ENCODE assay signal across 8 cellular contexts in the genomic region with DNA sequence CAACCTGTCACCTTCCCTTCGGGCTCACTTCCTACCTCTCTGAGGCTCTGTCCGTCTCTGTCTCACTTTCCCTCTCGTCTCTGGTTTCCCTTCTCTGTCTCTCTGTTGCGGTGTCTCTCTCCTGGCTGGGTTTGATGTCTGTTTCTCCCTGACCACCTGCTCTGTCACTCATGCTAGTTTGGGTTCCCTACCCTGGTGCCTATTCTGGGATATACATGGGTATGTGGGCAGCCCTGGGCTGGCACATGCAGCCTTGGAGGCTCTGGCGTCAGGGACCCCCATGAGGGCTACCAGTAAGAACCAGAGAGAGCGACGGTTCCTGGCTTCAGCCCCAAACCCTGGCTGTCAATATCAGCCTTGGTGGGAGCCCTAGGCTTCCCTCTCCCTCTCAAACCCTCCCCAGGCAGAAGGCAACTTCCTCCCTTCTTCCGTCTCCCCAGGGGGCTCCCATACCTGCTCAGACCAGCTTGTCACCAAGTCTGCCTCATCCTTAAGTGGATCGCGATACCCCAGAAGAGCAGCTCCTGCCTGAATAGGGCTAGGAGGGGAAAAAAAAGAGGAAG. TPM values are rescaled to one million over a fixed set of nuclear protein-coding genes. Genes with fewer than 3 reads are reported as not detected.
DNase-seq lines count a peak whose midpoint lies in the region; ATAC-seq and TF ChIP-seq lines count a peak whose summit lies in the region.

No MANE protein-coding gene starts in this region.

- H3K9ac ChIP-seq in SK-N-SH: peak overlapping the region; percentile 67

- H2AFZ ChIP-seq in SK-N-SH (ENCODE audit: low read depth): peak overlapping the region; percentile 30; the same call in 1 of the 2 replicates

- peaks cover 5% of the 10 kb centered on the region for H3K36me3 Mint-ChIP-seq in T-helper 1 cell treated with Interleukin-12 subunit alpha and Interleukin-12 subunit beta and Interleukin-4 antibody, amounts not matched to agents 30 μg/mL and 1 μg/mL, for 36 hours (ENCODE audit: low read depth)
- peaks cover 3 to 23% of the 10 kb centered on the region in 2 donors for H3K36me3 Mint-ChIP-seq in stimulated activated naive B cell treated with anti-CD40 and anti-IgM and Interleukin-4, amounts not matched to agents 10 μg/mL and 1 μg/mL and 100 μg/mL, for 72 hours

- peak overlapping the region; percentile 64 for H3K4me3 Mint-ChIP-seq in T-helper 1 cell treated with Interleukin-12 subunit alpha and Interleukin-12 subunit beta and Interleukin-4 antibody, amounts not matched to agents 30 μg/mL and 1 μg/mL, for 36 hours
- H3K4me3 Mint-ChIP-seq in stimulated activated naive B cell treated with anti-CD40 and anti-IgM and Interleukin-4, amounts not matched to agents 10 μg/mL and 1 μg/mL and 100 μg/mL, for 72 hours: peak overlapping the region; percentile 67 to 83

- H3K9me2 ChIP-seq in SK-N-SH: no peaks in the 10 kb centered on the region

- no peak for DNase-seq in T-helper 1 cell
- no peak for DNase-seq in SK-N-SH
- no peak for DNase-seq in stimulated activated naive B cell treated with anti-CD40 and anti-IgM and Interleukin-4, amounts not matched to agents 10 μg/mL and 1 μg/mL and 100 μg/mL, for 72 hours
- no peak for DNase-seq in cortex of kidney (lab: John Stamatoyannopoulos, UW)
- no peak for DNase-seq in GM19238 (ENCODE audit: insufficient read length, low spot score)
- no peak for DNase-seq in stimulated activated naive CD4-positive, alpha-beta T cell treated with Interleukin-2 at 50 U/mL for 16 hours (lab: John Stamatoyannopoulos, UW)

- H3K27ac ChIP-seq in SK-N-SH (ENCODE audit: low read depth in 2 of 2, low read length in 1 of 2) (peak overlapping the region in 1 of 2 experiments; percentile 64; a peak in 1 of 4 replicates), gastroesophageal sphincter (peak overlapping the region in 3 of 4 donors; percentile 56 to 65 (median 59))

- H4K20me1 ChIP-seq in SK-N-SH (ENCODE audit: insufficient read depth): no peaks in the 10 kb centered on the region

- CTCF ChIA-PET in SK-N-SH (lab: Yijun Ruan, JAX): interaction anchor here (1.0 to 1.3 kb wide), 3 partner anchors 9 to 20 kb away, joined by 3 to 4 read pairs (median 4); a partner anchor contains a TSS

- H3K4me1 Mint-ChIP-seq in T-helper 1 cell treated with Interleukin-12 subunit alpha and Interleukin-12 subunit beta and Interleukin-4 antibody, amounts not matched to agents 30 μg/mL and 1 μg/mL, for 36 hours (ENCODE audit: low read depth): peaks cover 13% of the 10 kb centered on the region
- peaks cover 23 to 42% of the 10 kb centered on the region in 2 donors for H3K4me1 Mint-ChIP-seq in stimulated activated naive B cell treated with anti-CD40 and anti-IgM and Interleukin-4, amounts not matched to agents 10 μg/mL and 1 μg/mL and 100 μg/mL, for 72 hours

- H3K9me3 ChIP-seq in SK-N-SH: no peaks in the 10 kb centered on the region
- H3K9me3 ChIP-seq in gastroesophageal sphincter: no peaks in the 10 kb centered on the region

- no peaks in the 10 kb centered on the region for H3K36me3 ChIP-seq in SK-N-SH (replicated peaks in 1 of 2; ENCODE audit: control insufficient read depth in 1 of 2, insufficient read depth in 2 of 2, low read length in 1 of 2)
- peaks cover 0 to 7% of the 10 kb centered on the region in 2 donors for H3K36me3 ChIP-seq in gastroesophageal sphincter

- POLR2A ChIA-PET in SK-N-SH (lab: Yijun Ruan, JAX): interaction anchor here (5.0 kb wide), 1 partner anchor 8 kb away, joined by 25 read pairs; no protein-coding TSS in a partner anchor

- H3K79me2 ChIP-seq in SK-N-SH (ENCODE audit: insufficient read depth): peaks cover 23% of the 10 kb centered on the region

- H3K27ac Mint-ChIP-seq in T-helper 1 cell treated with Interleukin-12 subunit alpha and Interleukin-12 subunit beta and Interleukin-4 antibody, amounts not matched to agents 30 μg/mL and 1 μg/mL, for 36 hours: peak overlapping the region; percentile 21
- H3K27ac Mint-ChIP-seq in stimulated activated naive B cell treated with anti-CD40 and anti-IgM and Interleukin-4, amounts not matched to agents 10 μg/mL and 1 μg/mL and 100 μg/mL, for 72 hours: peak overlapping the region; percentile 53

- no peaks in the 10 kb centered on the region for H3K9me3 Mint-ChIP-seq in T-helper 1 cell treated with Interleukin-12 subunit alpha and Interleukin-12 subunit beta and Interleukin-4 antibody, amounts not matched to agents 30 μg/mL and 1 μg/mL, for 36 hours
- no peaks in the 10 kb centered on the region for H3K9me3 Mint-ChIP-seq in stimulated activated naive B cell treated with anti-CD40 and anti-IgM and Interleukin-4, amounts not matched to agents 10 μg/mL and 1 μg/mL and 100 μg/mL, for 72 hours

- TF ChIP-seq POLR2A in gastroesophageal sphincter (IDR thresholded peaks at IDR 0.05): no peak

- no peaks in the 10 kb centered on the region for H3K27me3 Mint-ChIP-seq in T-helper 1 cell treated with Interleukin-12 subunit alpha and Interleukin-12 subunit beta and Interleukin-4 antibody, amounts not matched to agents 30 μg/mL and 1 μg/mL, for 36 hours (ENCODE audit: low read depth)
- H3K27me3 Mint-ChIP-seq in stimulated activated naive B cell treated with anti-CD40 and anti-IgM and Interleukin-4, amounts not matched to agents 10 μg/mL and 1 μg/mL and 100 μg/mL, for 72 hours: no peaks in the 10 kb centered on the region

- H3K4me1 ChIP-seq in SK-N-SH (ENCODE audit: control insufficient read depth in 1 of 2, insufficient read depth in 2 of 2, low read depth in 1 of 2, low read length in 1 of 2) (peaks cover 4 to 9% of the 10 kb centered on the region in 2 experiments; a peak in 1 of 4 replicates), gastroesophageal sphincter (peaks cover 0 to 16% (median 3%) of the 10 kb centered on the region in 3 donors)

- no peaks in the 10 kb centered on the region for H3F3A ChIP-seq in SK-N-SH (replicated peaks; ENCODE audit: insufficient read depth)

- ATAC-seq in gastroesophageal sphincter: no peak
- peak; percentile 2 to 4 for ATAC-seq in stimulated activated naive B cell treated with anti-CD40 and anti-IgM and Interleukin-4, amounts not matched to agents 10 μg/mL and 1 μg/mL and 100 μg/mL, for 72 hours (replicated peaks)

- TF ChIP-seq CTCF in SK-N-SH (IDR thresholded peaks at IDR 0.05): no peak
- no peak for TF ChIP-seq CTCF in gastroesophageal sphincter (IDR thresholded peaks at IDR 0.05)

- TF ChIP-seq EP300 in SK-N-SH (IDR thresholded peaks at IDR 0.05; ENCODE audit: borderline replicate concordance in 1 of 2, low read depth in 1 of 2, low read length in 1 of 2): no peak
- TF ChIP-seq EP300 in gastroesophageal sphincter (IDR thresholded peaks at IDR 0.05): no peak

- peak overlapping the region; percentile 38 to 60; a peak in 3 of 4 replicates for H3K4me3 ChIP-seq in SK-N-SH (ENCODE audit: low read depth in 2 of 2, low read length in 1 of 2)
- H3K4me3 ChIP-seq in gastroesophageal sphincter: peak overlapping the region; percentile 11 to 40

- peak overlapping the region; percentile 91 for H3K4me2 ChIP-seq in SK-N-SH

- WGBS in SK-N-SH (ENCODE audit: low lambda C conversion rate): 45% methylated on average over 7 of the region's 10 CpGs
- 48 to 60% methylated on average over 2 to 3 of the region's 10 CpGs for WGBS in gastroesophageal sphincter (ENCODE audit: low coverage in 1 of 2), 2 donors

- no peak for TF ChIP-seq RAD21 in SK-N-SH (IDR thresholded peaks at IDR 0.05; ENCODE audit: low read length)

- no peaks in the 10 kb centered on the region; the same call in 1 of the 2 replicates for H3K27me3 ChIP-seq in SK-N-SH (ENCODE audit: insufficient read depth)
- H3K27me3 ChIP-seq in gastroesophageal sphincter: no peaks in the 10 kb centered on the region

TF ChIP-seq in SK-N-SH, 30 proteins besides CTCF, POLR2A, EP300 and RAD21 (continues in another document):
- TF ChIP-seq GABPA (IDR thresholded peaks at IDR 0.05; ENCODE audit: low read depth) (no peak), CHD2 (IDR thresholded peaks at IDR 0.05; ENCODE audit: low read length, partially characterized antibody) (no peak), NFIC (IDR thresholded peaks at IDR 0.05; ENCODE audit: borderline replicate concordance) (no peak)

RNA-seq across cellular contexts. Expression of a gene that starts 0.3 kb away (rescaled TPM):
- 18.2 and 22.5 TPM in 2 replicates for polyA plus RNA-seq in SK-N-SH (2012; rRNA removed)
- 13.3 and 17.5 TPM in 2 replicates for polyA plus RNA-seq in SK-N-SH (2012; cell fraction: cytosol; rRNA removed)
- polyA plus RNA-seq in SK-N-SH (2012; cell fraction: nucleus; rRNA removed): 30.6 and 31.9 TPM in 2 replicates
- 10 to 100 TPM; 11.1 to 29.3 (median 22.3) TPM for total RNA-seq in gastroesophageal sphincter

RNA-seq across cellular contexts. Expression of a gene that starts 2.6 kb away (rescaled TPM):
- 34.0 and 35.7 TPM in 2 replicates for polyA plus RNA-seq in SK-N-SH (2012; rRNA removed)
- polyA plus RNA-seq in SK-N-SH (2012; cell fraction: cytosol; rRNA removed): 9.7 and 12.5 TPM in 2 replicates
- 280 and 309 TPM in 2 replicates for polyA plus RNA-seq in SK-N-SH (2012; cell fraction: nucleus; rRNA removed)
- 10 to 100 TPM; 11.7 to 54.5 (median 24.4) TPM for total RNA-seq in gastroesophageal sphincter

RNA-seq across cellular contexts. Expression of a gene that starts 10.6 kb away (rescaled TPM):
- polyA plus RNA-seq in SK-N-SH (2012; rRNA removed): 4,562 and 7,172 TPM in 2 replicates
- 3,969 and 6,678 TPM in 2 replicates for polyA plus RNA-seq in SK-N-SH (2012; cell fraction: cytosol; rRNA removed)
- polyA plus RNA-seq in SK-N-SH (2012; cell fraction: nucleus; rRNA removed): 1,391 and 1,880 TPM in 2 replicates
- 1,000 to 10,000 TPM; 3,970 to 7,427 (median 5,392) TPM for total RNA-seq in gastroesophageal sphincter

RNA-seq across cellular contexts. Expression of a gene that starts 19.7 kb away (rescaled TPM):
- polyA plus RNA-seq in SK-N-SH (2012; rRNA removed): 92.2 and 102 TPM in 2 replicates
- polyA plus RNA-seq in SK-N-SH (2012; cell fraction: cytosol; rRNA removed): 55.4 and 71.2 TPM in 2 replicates
- polyA plus RNA-seq in SK-N-SH (2012; cell fraction: nucleus; rRNA removed): 89.4 and 106 TPM in 2 replicates
- total RNA-seq in gastroesophageal sphincter: 10 to 100 TPM; 29.0 to 50.0 (median 43.1) TPM

RNA-seq across cellular contexts. Expression of a gene that starts 28.2 kb away (rescaled TPM):
- polyA plus RNA-seq in SK-N-SH (2012; rRNA removed): 403 and 408 TPM in 2 replicates
- 185 and 251 TPM in 2 replicates for polyA plus RNA-seq in SK-N-SH (2012; cell fraction: cytosol; rRNA removed)
- polyA plus RNA-seq in SK-N-SH (2012; cell fraction: nucleus; rRNA removed): 1,346 and 1,658 TPM in 2 replicates
- total RNA-seq in gastroesophageal sphincter: 100 to 1,000 TPM; 105 to 160 (median 121) TPM
